Comparison of ENCODE assay signal across 29 cellular contexts in the genomic region with DNA sequence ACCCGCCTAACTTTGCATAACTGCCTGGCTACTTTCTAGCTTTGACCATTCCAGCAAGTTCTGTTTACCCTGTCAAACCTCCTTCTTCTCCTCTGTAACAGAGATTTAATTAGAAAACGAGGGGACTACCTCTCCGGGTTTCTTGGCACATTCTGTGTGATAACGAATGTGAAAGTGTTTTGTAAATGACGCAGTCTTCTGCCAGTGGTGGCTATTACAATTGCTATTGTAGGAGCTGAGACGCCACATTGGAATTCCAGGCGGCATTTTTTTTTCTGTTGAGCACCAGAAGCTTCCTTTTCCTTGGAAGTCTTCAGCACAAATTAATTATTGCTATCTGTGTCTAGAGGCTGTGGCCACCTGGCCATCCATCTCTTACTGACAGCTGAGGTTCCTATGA.
"Had no signal": no experiment of that assay in that cellular context is flagged by ENCODE, and none has a peak within 500 bp of the region (broad histone marks: within the 10 kb centered on the region; RNA-seq: fewer than 3 reads in every experiment).

No MANE protein-coding gene starts in this region.

- H3K9me3 Mint-ChIP-seq: stimulated activated naive CD8-positive, alpha-beta T cell treated with anti-CD3 and anti-CD28 coated beads, Interleukin-15, Interleukin-2, amounts not matched to agents 100 ng/mL and 50 ng/mL, for 24 hours had no signal

- H3K4me3 ChIP-seq: ascending aorta, cardiac muscle cell, coronary artery, dorsolateral prefrontal cortex, right lobe of liver, tibial artery had no signal

- H3K4me1 ChIP-seq: ascending aorta, gastrocnemius medialis, right lobe of liver, tibial artery had no signal

- ATAC-seq: gastrocnemius medialis; left cardiac atrium; naive thymus-derived CD8-positive, alpha-beta T cell; right lobe of liver had no signal

- DNase-seq: activated CD4-positive, alpha-beta memory T cell treated with anti-CD3 and anti-CD28 coated beads for 36 hours; activated CD4-positive, alpha-beta T cell treated with anti-CD3 and anti-CD28 coated beads, Interleukin-2, amount 10 ng/mL, durations not matched to agents 24 days and 14 days; activated CD4-positive, CD25-positive, alpha-beta regulatory T cell treated with anti-CD3 and anti-CD28 coated beads, Interleukin-2, amount 50 U/mL, for 72 hours; activated CD8-positive, alpha-beta memory T cell treated with anti-CD3 and anti-CD28 coated beads, Interleukin-2, amount 50 U/mL, for 4 hours; activated effector memory CD4-positive, alpha-beta T cell treated with anti-CD3 and anti-CD28 coated beads, Interleukin-2, amount 50 U/mL, for 16 hours; activated naive CD4-positive, alpha-beta T cell treated with anti-CD3 and anti-CD28 coated beads for 36 hours; activated naive CD8-positive, alpha-beta T cell treated with anti-CD3 and anti-CD28 coated beads for 36 hours; activated T-cell treated with anti-CD3 and anti-CD28 coated beads, Interleukin-2, amount 50 U/mL, for 1 hour; dorsolateral prefrontal cortex; effector memory CD4-positive, alpha-beta T cell; erythroblast; gastrocnemius medialis; glutamatergic neuron; left cardiac atrium; mammary epithelial cell; midbrain; naive thymus-derived CD8-positive, alpha-beta T cell; right lobe of liver; stimulated activated CD4-positive, alpha-beta T cell treated with anti-CD3 and anti-CD28 coated beads, Interleukin-12 subunit alpha, Interleukin-12 subunit beta, amount 100 ng/mL, for 4 hours; stimulated activated CD4-positive, alpha-beta T cell treated with anti-CD3 and anti-CD28 coated beads, Interleukin-4, amount 100 ng/mL, for 1 hour; substantia nigra; T-helper 2 cell; tibial artery had no signal

- H3K27ac ChIP-seq: ascending aorta, cardiac muscle cell, coronary artery, dorsolateral prefrontal cortex, gastrocnemius medialis, right lobe of liver, tibial artery had no signal

- H3K36me3 ChIP-seq: ascending aorta, cardiac muscle cell, gastrocnemius medialis, right lobe of liver, tibial artery had no signal

- H3K27ac Mint-ChIP-seq: activated CD4-positive, alpha-beta memory T cell treated with anti-CD3 and anti-CD28 coated beads for 36 hours; activated CD4-positive, alpha-beta T cell treated with anti-CD3 and anti-CD28 coated beads, Interleukin-2, amount 10 ng/mL, durations not matched to agents 24 days and 14 days; activated naive CD4-positive, alpha-beta T cell treated with anti-CD3 and anti-CD28 coated beads for 36 hours; activated naive CD8-positive, alpha-beta T cell treated with anti-CD3 and anti-CD28 coated beads for 36 hours; activated T-helper 1 cell treated with anti-CD3 and anti-CD28 coated beads, Interleukin-12 subunit alpha, Interleukin-12 subunit beta, Interleukin-2, Interleukin-4 antibody, amounts not matched to agents 30 ng/mL and 10 ng/mL and 1 ng/mL, durations not matched to agents 14 hours and 24 hours and 36 hours; naive thymus-derived CD8-positive, alpha-beta T cell; stimulated activated naive CD8-positive, alpha-beta T cell treated with anti-CD3 and anti-CD28 coated beads, Interleukin-15, Interleukin-2, amounts not matched to agents 100 ng/mL and 50 ng/mL, for 24 hours had no signal

- H3K36me3 Mint-ChIP-seq: activated CD4-positive, alpha-beta memory T cell treated with anti-CD3 and anti-CD28 coated beads for 36 hours; activated naive CD8-positive, alpha-beta T cell treated with anti-CD3 and anti-CD28 coated beads for 36 hours; brain; naive thymus-derived CD8-positive, alpha-beta T cell had no signal

- H3K4me3 Mint-ChIP-seq: activated CD4-positive, alpha-beta memory T cell treated with anti-CD3 and anti-CD28 coated beads for 36 hours; activated CD4-positive, alpha-beta T cell treated with anti-CD3 and anti-CD28 coated beads, Interleukin-2, amount 10 ng/mL, durations not matched to agents 24 days and 14 days; activated naive CD4-positive, alpha-beta T cell treated with anti-CD3 and anti-CD28 coated beads for 36 hours; activated naive CD8-positive, alpha-beta T cell treated with anti-CD3 and anti-CD28 coated beads for 36 hours; activated T-helper 1 cell treated with anti-CD3 and anti-CD28 coated beads, Interleukin-12 subunit alpha, Interleukin-12 subunit beta, Interleukin-2, Interleukin-4 antibody, amounts not matched to agents 30 ng/mL and 10 ng/mL and 1 ng/mL, durations not matched to agents 14 hours and 24 hours and 36 hours; brain; naive thymus-derived CD8-positive, alpha-beta T cell; stimulated activated naive CD8-positive, alpha-beta T cell treated with anti-CD3 and anti-CD28 coated beads, Interleukin-15, Interleukin-2, amounts not matched to agents 100 ng/mL and 50 ng/mL, for 24 hours had no signal

- H3K27me3 ChIP-seq: ascending aorta, cardiac muscle cell, gastrocnemius medialis, right lobe of liver, tibial artery had no signal

- H3K4me1 Mint-ChIP-seq: activated CD4-positive, alpha-beta T cell treated with anti-CD3 and anti-CD28 coated beads, Interleukin-2, amount 10 ng/mL, durations not matched to agents 24 days and 14 days; activated naive CD8-positive, alpha-beta T cell treated with anti-CD3 and anti-CD28 coated beads for 36 hours; naive thymus-derived CD8-positive, alpha-beta T cell had no signal

- H3K9me3 ChIP-seq: ascending aorta, gastrocnemius medialis, right lobe of liver, tibial artery had no signal
